Comparison of ENCODE assay signal across 9 cellular contexts in the genomic region with DNA sequence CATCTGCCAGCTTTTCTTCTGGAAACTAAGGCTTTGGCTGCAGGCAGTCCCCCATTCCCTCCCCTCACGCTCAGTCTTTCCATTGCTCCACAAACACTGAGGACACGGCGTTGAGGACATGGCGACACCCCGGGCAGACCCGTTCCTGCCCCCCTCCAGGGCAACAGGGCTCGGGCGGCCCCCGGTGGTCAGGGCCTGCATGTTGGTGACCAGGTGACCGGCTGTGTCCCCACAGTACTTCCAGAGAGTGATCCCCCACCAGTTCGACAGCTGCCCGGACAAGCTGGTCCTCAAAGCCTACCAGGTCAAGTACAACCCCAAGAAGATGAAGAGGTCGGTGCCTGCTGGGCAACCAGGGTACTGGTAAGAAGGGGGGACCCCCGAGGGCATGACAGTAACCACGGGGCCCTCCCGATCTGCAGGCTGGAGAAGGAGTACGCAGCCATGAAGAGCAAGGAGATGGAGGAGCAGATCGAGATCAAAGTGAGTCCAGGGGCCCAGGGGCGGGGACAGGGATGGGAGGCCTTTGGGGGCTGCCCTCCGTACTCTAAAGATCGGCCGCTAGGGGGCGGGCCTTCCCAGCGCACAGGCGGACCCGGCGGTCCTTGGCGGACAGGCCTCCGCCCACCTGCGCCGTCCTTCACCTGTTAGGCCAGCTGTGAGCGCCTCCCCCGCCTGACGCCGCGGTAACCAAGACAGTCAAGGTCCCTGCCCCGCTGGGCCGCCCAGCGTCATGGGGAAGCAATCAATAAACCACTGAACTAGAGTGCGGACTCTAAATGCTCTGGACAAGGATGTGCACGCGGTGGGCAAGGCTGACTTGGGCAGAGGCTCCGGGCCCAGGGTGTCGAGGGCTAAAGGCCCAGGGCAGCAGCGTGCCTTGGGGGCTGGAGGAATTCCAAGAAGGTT. TPM values are rescaled to one million over a fixed set of nuclear protein-coding genes. Genes with fewer than 3 reads are reported as not detected.
DNase-seq lines count a peak whose midpoint lies in the region; ATAC-seq, FAIRE-seq and TF ChIP-seq lines count a peak whose summit lies in the region.
"Had no signal": no experiment of that assay in that cellular context is flagged by ENCODE, and none has a peak within 500 bp of the region (broad histone marks: within the 10 kb centered on the region; RNA-seq: fewer than 3 reads in every experiment).

No MANE protein-coding gene starts in this region.

- peaks cover 2 to 5% of the 10 kb centered on the region in 2 donors for H3K36me3 ChIP-seq in ascending aorta
- no peaks in the 10 kb centered on the region for H3K36me3 ChIP-seq in small intestine (ENCODE audit: control insufficient read depth in 2 of 2, insufficient read depth in 2 of 2, low read length in 2 of 2)

- H3K27ac ChIP-seq in ascending aorta (no peak overlapping the region), small intestine (ENCODE audit: low read depth in 1 of 2, low read length in 1 of 2) (no peak overlapping the region)
- H3K27ac ChIP-seq: epithelial cell of prostate had no signal

- no peak overlapping the region for H3K4me3 ChIP-seq in ascending aorta
- H3K4me3 ChIP-seq in small intestine (ENCODE audit: low read depth in 1 of 2, low read length in 2 of 2): no peak overlapping the region

- FAIRE-seq in small intestine (lab: Jason Lieb, UNC): no peak

- ATAC-seq in HG03108 (IDR thresholded peaks at IDR 0.05; ENCODE audit: unreplicated experiment): no peak

- TF ChIP-seq CTCF in GM12874 (IDR thresholded peaks at IDR 0.05; ENCODE audit: insufficient read depth, low read depth, low read length): peak; percentile 94
- peak; percentile 55 to 81 (median 71) for TF ChIP-seq CTCF in ascending aorta (IDR thresholded peaks at IDR 0.05)

- H3K9me3 ChIP-seq in ascending aorta: no peaks in the 10 kb centered on the region
- H3K9me3 ChIP-seq in small intestine (ENCODE audit: control insufficient read depth, low read depth): no peaks in the 10 kb centered on the region

- WGBS in small intestine, 3 donors: 17 to 29% (median 24%) methylated on average over 45 of the region's 45 CpGs

- H3K4me1 ChIP-seq in ascending aorta (no peaks in the 10 kb centered on the region), small intestine (ENCODE audit: control insufficient read depth in 2 of 2, insufficient read depth in 1 of 2, low read depth in 1 of 2, low read length in 1 of 2) (no peaks in the 10 kb centered on the region)

- H3K27me3 ChIP-seq in ascending aorta (no peaks in the 10 kb centered on the region), small intestine (ENCODE audit: control insufficient read depth in 2 of 2, insufficient read depth in 2 of 2, low read length in 2 of 2) (peaks cover 0 to 3% of the 10 kb centered on the region in 2 donors)

- intact Hi-C loops in ascending aorta (cut with DNase I): loop anchor here (5.0 kb wide), 1 partner anchor 154 kb away; a partner anchor contains a TSS

- DNase-seq in NCI-H1417 (lab: John Stamatoyannopoulos, UW) (peak; percentile 78 to 97 (median 94)), T-helper 9 cell (peak; percentile 60), ascending aorta (ENCODE audit: low spot score in 2 of 2) (no peak), hypothalamus (lab: John Stamatoyannopoulos, UW) (peak in 34 of 51 donors; percentile 18 to 80 (median 48)), small intestine (peak; percentile 85), NCI-H446 treated with DMSO at 0.1 percent for 48 hours (lab: John Stamatoyannopoulos, UW) (no peak)

RNA-seq across cellular contexts. Expression of a gene that starts 21.1 kb away (rescaled TPM):
- total RNA-seq in ascending aorta: not detected
- under 1 TPM in 1 of 3 donors, not detected in 2; 0.22 TPM for polyA plus RNA-seq in small intestine

RNA-seq across cellular contexts. Expression of a gene that starts 23.1 kb away (rescaled TPM):
- total RNA-seq in ascending aorta: 27.7 TPM
- polyA plus RNA-seq in small intestine: 1 to 10 TPM; 2.9 to 8.4 (median 3.5) TPM

RNA-seq across cellular contexts. Expression of a gene that starts 35.2 kb away (rescaled TPM):
- not detected for total RNA-seq in ascending aorta
- under 1 TPM; 0.27 to 0.67 (median 0.52) TPM for polyA plus RNA-seq in small intestine

RNA-seq across cellular contexts. Expression of a gene that starts 50.6 kb away (rescaled TPM):
- 37.3 TPM for total RNA-seq in ascending aorta
- polyA plus RNA-seq in small intestine: 10 to 100 TPM; 17.3 to 22.4 (median 20.8) TPM

Comparison
In these comparisons a context has a peak if more than half of its experiments do, and no peak if none do; other contexts are left out.
1. DNase-seq: peak in NCI-H1417 (3 of 3), T-helper 9 cell (single experiment), hypothalamus (34 of 51) and small intestine (single experiment); none in ascending aorta (0 of 2) and NCI-H446 treated with DMSO at 0.1 percent for 48 hours (single experiment).